In the genomic region with DNA sequence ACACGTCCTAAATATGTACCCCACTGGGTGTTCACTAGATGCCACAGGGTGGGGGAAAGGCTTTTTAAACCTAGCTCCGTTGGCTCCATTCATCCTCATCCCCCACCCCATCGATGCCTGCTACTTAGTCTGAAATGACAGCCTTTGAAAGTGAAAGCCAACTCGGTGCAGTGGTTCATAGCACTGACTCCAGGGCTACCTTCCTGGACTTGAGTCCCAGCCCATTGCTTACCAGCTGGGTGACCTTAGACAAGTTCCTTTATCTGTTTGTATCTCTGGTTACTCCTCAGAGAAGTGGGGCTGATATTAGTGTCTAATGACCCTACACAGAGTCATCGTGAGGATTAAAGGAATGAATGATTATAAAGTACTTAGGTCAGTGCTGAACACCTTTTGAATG, we compare ENCODE assay signal across 15 cellular contexts. TPM values are rescaled to one million over a fixed set of nuclear protein-coding genes. Genes with fewer than 3 reads are reported as not detected.
DNase-seq lines count a peak whose midpoint lies in the region; ATAC-seq and TF ChIP-seq lines count a peak whose summit lies in the region.
"Had no signal": no experiment of that assay in that cellular context is flagged by ENCODE, and none has a peak within 500 bp of the region (broad histone marks: within the 10 kb centered on the region; RNA-seq: fewer than 3 reads in every experiment).

No MANE protein-coding gene starts in this region.

- H3K36me3 ChIP-seq in colonic mucosa, result no peaks in the 10 kb centered on the region
- H3K36me3 ChIP-seq: pancreas had no signal

- no peaks in the 10 kb centered on the region for H3K27me3 ChIP-seq in foreskin keratinocyte
- no peaks in the 10 kb centered on the region for H3K27me3 ChIP-seq in colonic mucosa
- H3K27me3 ChIP-seq: pancreas had no signal

- H3K4me1 ChIP-seq in foreskin keratinocyte, result peaks cover 7% of the 10 kb centered on the region
- H3K4me1 ChIP-seq in colonic mucosa, result no peaks in the 10 kb centered on the region
- H3K4me1 ChIP-seq: pancreas had no signal

- TF ChIP-seq CTCF in GM13976 (IDR thresholded peaks at IDR 0.05; ENCODE audit: borderline replicate concordance, control extremely low read depth, extremely low read depth, insufficient read depth, missing control alignments) (no peak), foreskin keratinocyte (conservative IDR thresholded peaks at IDR 0.05) (no peak), colonic mucosa (IDR thresholded peaks at IDR 0.05) (no peak)

- intact Hi-C loops in colonic mucosa (cut with DNase I), result no loop called here

- no peak overlapping the region for H3K4me3 ChIP-seq in colonic mucosa
- H3K4me3 ChIP-seq: pancreas had no signal

- H3K27ac ChIP-seq in foreskin keratinocyte (no peak overlapping the region), colonic mucosa (no peak overlapping the region)
- H3K27ac ChIP-seq: pancreas had no signal

- peak; percentile 80 for DNase-seq in GM13976 (ENCODE audit: low spot score)
- peak; percentile 7 for DNase-seq in NAMALWA (ENCODE audit: low spot score)
- no peak for DNase-seq in SIG-M5 (lab: John Stamatoyannopoulos, UW)
- DNase-seq in activated CD4-positive, alpha-beta T cell treated with anti-CD3 and anti-CD28 coated beads for 4 hours, result no peak
- DNase-seq in foreskin keratinocyte, result no peak
- DNase-seq in colonic mucosa, result no peak
- DNase-seq: amniotic stem cell, EL, HFFc6, mesendoderm, NCI-H1105 treated with DMSO at 0.1 percent for 48 hours, pancreas, SHP77 treated with DMSO at 0.1 percent for 48 hours had no signal

- no peak overlapping the region for H3K9ac ChIP-seq in colonic mucosa (ENCODE audit: low read depth in 2 of 2, low read length in 2 of 2)

- ATAC-seq in GM19463 (IDR thresholded peaks at IDR 0.05; ENCODE audit: unreplicated experiment), result peak; percentile 39
- ATAC-seq in HG02884 (IDR thresholded peaks at IDR 0.05; ENCODE audit: unreplicated experiment), result peak; percentile 43
- no peak for ATAC-seq in foreskin keratinocyte
- ATAC-seq: pancreas had no signal

- H3K9me3 ChIP-seq in colonic mucosa, result no peaks in the 10 kb centered on the region
- H3K9me3 ChIP-seq: pancreas had no signal

- in situ Hi-C loops in GM13976 (cut with MboI; ENCODE audit: low sequenced_read_pairs, unreplicated experiment), result no loop called here

RNA-seq across cellular contexts. Expression of gene EHD3, which starts 24.4 kb away (rescaled TPM):
- total RNA-seq in foreskin keratinocyte (12.4 and 13.2 TPM in 2 replicates), colonic mucosa (1 to 10 TPM; 1.0 to 1.1 TPM)
- 6.5 and 6.8 TPM in 2 replicates for polyA plus RNA-seq in foreskin keratinocyte

RNA-seq across cellular contexts. Expression of gene CAPN14, which starts 41.0 kb away (rescaled TPM):
- 0.31 and 0.35 TPM in 2 replicates for total RNA-seq in foreskin keratinocyte
- 0.11 and 0.12 TPM in 2 replicates for polyA plus RNA-seq in foreskin keratinocyte
- under 1 TPM in 1 of 2 donors, not detected in 1; 0.08 TPM for total RNA-seq in colonic mucosa

Comparison
In these comparisons a context has a peak if more than half of its experiments do, and no peak if none do; other contexts are left out.
1. DNase-seq: peak in GM13976 (single experiment) and NAMALWA (single experiment); none in SIG-M5 (single experiment), activated CD4-positive, alpha-beta T cell treated with anti-CD3 and anti-CD28 coated beads for 4 hours (0 of 2), foreskin keratinocyte (0 of 2) and colonic mucosa (single experiment).